Comparison of ENCODE assay signal across 28 cellular contexts in genomic region chr11:100636536-100636935, GRCh38.
"Had no signal": no experiment of that assay in that cellular context is flagged by ENCODE, and none has a peak within 500 bp of the region (broad histone marks: within the 10 kb centered on the region; RNA-seq: fewer than 3 reads in every experiment).

No MANE protein-coding gene starts in this region.

- DNase-seq: nephron progenitor cell; occipital lobe; ovary; posterior cingulate gyrus; psoas muscle; right cardiac atrium; right lobe of liver; sigmoid colon; small intestine; stimulated activated CD4-positive, alpha-beta T cell treated with anti-CD3 and anti-CD28 coated beads, Interleukin-15, amount 100 ng/mL, for 24 hours; stimulated activated CD4-positive, alpha-beta T cell treated with anti-CD3 and anti-CD28 coated beads, Interleukin-2, amount 100 ng/mL, for 24 hours; stimulated activated CD4-positive, alpha-beta T cell treated with anti-CD3 and anti-CD28 coated beads, Interleukin-2, amount 100 ng/mL, for 48 hours; stimulated activated CD4-positive, alpha-beta T cell treated with anti-CD3 and anti-CD28 coated beads, Interleukin-4, amount 100 ng/mL, for 24 hours; stimulated activated naive B cell treated with anti-CD40 and anti-IgM and Interleukin-4, amounts not matched to agents 10 μg/mL and 1 μg/mL and 100 μg/mL, for 72 hours; stimulated activated naive CD4-positive, alpha-beta T cell treated with Interleukin-2 at 50 U/mL for 16 hours; stomach; thyroid gland; trophoblast cell; upper lobe of left lung had no signal

- H3K9me3 Mint-ChIP-seq: nephron progenitor cell; stimulated activated naive CD8-positive, alpha-beta T cell treated with anti-CD3 and anti-CD28 coated beads, Interleukin-15, Interleukin-2, amounts not matched to agents 100 ng/mL and 50 ng/mL, for 24 hours had no signal

- H3K4me1 Mint-ChIP-seq: stimulated activated effector memory CD8-positive, alpha-beta T cell treated with anti-CD3 and anti-CD28 coated beads, Interleukin-12 subunit alpha, Interleukin-12 subunit beta, amount 100 ng/mL, for 72 hours had no signal

- H3K27ac ChIP-seq: neural progenitor cell, ovary, parathyroid adenoma, psoas muscle, right lobe of liver, sigmoid colon, stomach, thoracic aorta, thyroid gland, tibial nerve, upper lobe of left lung, vagina had no signal

- H3K27me3 Mint-ChIP-seq: progenitor cell of endocrine pancreas; stimulated activated naive CD8-positive, alpha-beta T cell treated with anti-CD3 and anti-CD28 coated beads, Interleukin-15, Interleukin-2, amounts not matched to agents 100 ng/mL and 50 ng/mL, for 24 hours had no signal

- H3K27me3 ChIP-seq: neural progenitor cell, ovary, right lobe of liver, sigmoid colon, stomach, thyroid gland, tibial nerve, upper lobe of left lung, vagina had no signal

- H3K9me3 ChIP-seq: ovary, psoas muscle, right lobe of liver, sigmoid colon, stomach, thoracic aorta, thyroid gland, upper lobe of left lung, vagina had no signal

- H3K4me3 Mint-ChIP-seq: natural killer cell treated with Interleukin-12 subunit alpha and Interleukin-12 subunit beta and Interleukin-15 and Interleukin-18, amount 100 ng/mL, for 72 hours; nephron progenitor cell; neural progenitor cell; stimulated activated effector memory CD8-positive, alpha-beta T cell treated with anti-CD3 and anti-CD28 coated beads, Interleukin-12 subunit alpha, Interleukin-12 subunit beta, amount 100 ng/mL, for 72 hours; stimulated activated naive B cell treated with anti-CD40 and anti-IgM and Interleukin-4, amounts not matched to agents 10 μg/mL and 1 μg/mL and 100 μg/mL, for 72 hours; stimulated activated naive CD8-positive, alpha-beta T cell treated with anti-CD3 and anti-CD28 coated beads, Interleukin-15, Interleukin-2, amounts not matched to agents 100 ng/mL and 50 ng/mL, for 24 hours had no signal

- H3K27ac Mint-ChIP-seq: natural killer cell treated with Interleukin-12 subunit alpha and Interleukin-12 subunit beta and Interleukin-15 and Interleukin-18, amount 100 ng/mL, for 72 hours; nephron progenitor cell; neural progenitor cell; progenitor cell of endocrine pancreas; stimulated activated effector memory CD8-positive, alpha-beta T cell treated with anti-CD3 and anti-CD28 coated beads, Interleukin-12 subunit alpha, Interleukin-12 subunit beta, amount 100 ng/mL, for 72 hours; stimulated activated naive B cell treated with anti-CD40 and anti-IgM and Interleukin-4, amounts not matched to agents 10 μg/mL and 1 μg/mL and 100 μg/mL, for 72 hours; stimulated activated naive CD8-positive, alpha-beta T cell treated with anti-CD3 and anti-CD28 coated beads, Interleukin-15, Interleukin-2, amounts not matched to agents 100 ng/mL and 50 ng/mL, for 24 hours had no signal

- ATAC-seq: natural killer cell treated with Interleukin-12 subunit alpha and Interleukin-12 subunit beta and Interleukin-15 and Interleukin-18, amount 100 ng/mL, for 72 hours; psoas muscle; right cardiac atrium; right lobe of liver; stimulated activated effector memory CD8-positive, alpha-beta T cell treated with anti-CD3 and anti-CD28 coated beads, Interleukin-12 subunit alpha, Interleukin-12 subunit beta, amount 100 ng/mL, for 72 hours; stimulated activated naive B cell treated with anti-CD40 and anti-IgM and Interleukin-4, amounts not matched to agents 10 μg/mL and 1 μg/mL and 100 μg/mL, for 72 hours had no signal

- H3K36me3 Mint-ChIP-seq: natural killer cell treated with Interleukin-12 subunit alpha and Interleukin-12 subunit beta and Interleukin-15 and Interleukin-18, amount 100 ng/mL, for 72 hours; neural progenitor cell; stimulated activated effector memory CD8-positive, alpha-beta T cell treated with anti-CD3 and anti-CD28 coated beads, Interleukin-12 subunit alpha, Interleukin-12 subunit beta, amount 100 ng/mL, for 72 hours had no signal
